ENCODE assay signal across 8 cellular contexts in genomic region chr15:84736375-84736774, GRCh38. TPM values are rescaled to one million over a fixed set of nuclear protein-coding genes. Genes with fewer than 3 reads are reported as not detected.
DNase-seq lines count a peak whose midpoint lies in the region; ATAC-seq and TF ChIP-seq lines count a peak whose summit lies in the region.

No MANE protein-coding gene starts in this region.

- DNase-seq in activated CD4-positive, alpha-beta memory T cell treated with anti-CD3 and anti-CD28 coated beads for 36 hours, result peak; percentile 90
- DNase-seq in smooth muscle cell (lab: John Stamatoyannopoulos, UW; ENCODE audit: unreplicated experiment) (no peak), SIG-M5 (lab: John Stamatoyannopoulos, UW) (no peak), amniotic stem cell (lab: John Stamatoyannopoulos, UW) (no peak), HFFc6 (no peak), NCI-H1092 (lab: John Stamatoyannopoulos, UW) (no peak)

- peaks cover 52% of the 10 kb centered on the region for H3K4me1 Mint-ChIP-seq in activated CD4-positive, alpha-beta memory T cell treated with anti-CD3 and anti-CD28 coated beads for 36 hours (ENCODE audit: low read depth)
- peaks cover 31% of the 10 kb centered on the region for H3K4me1 Mint-ChIP-seq in HFFc6 (ENCODE audit: low read depth)

- POLR2A ChIA-PET in activated CD4-positive, alpha-beta memory T cell treated with anti-CD3 and anti-CD28 coated beads for 36 hours (lab: Charles Lee), result interaction anchor here (0.6 to 4.5 kb wide), 10 partner anchors 11 to 246 kb away, joined by 3 to 58 read pairs (median 4); partner anchors contain the start of genes PDE8A, SEC11A and ZNF592

- H3K9me3 Mint-ChIP-seq in activated CD4-positive, alpha-beta memory T cell treated with anti-CD3 and anti-CD28 coated beads for 36 hours, result no peaks in the 10 kb centered on the region
- H3K9me3 Mint-ChIP-seq in HFFc6, result no peaks in the 10 kb centered on the region

- no peaks in the 10 kb centered on the region for H3K36me3 ChIP-seq in smooth muscle cell (ENCODE audit: low read depth)

- CTCF ChIA-PET in activated CD4-positive, alpha-beta memory T cell treated with anti-CD3 and anti-CD28 coated beads for 36 hours (lab: Charles Lee), result interaction anchor here (0.7 to 3.9 kb wide), 10 partner anchors 11 to 166 kb away, joined by 3 to 28 read pairs (median 6); partner anchors contain the start of genes SEC11A, WDR73 and ZSCAN2

- 91% methylated on average over 5 of the region's 5 CpGs for WGBS in smooth muscle cell (ENCODE audit: low lambda C conversion rate)

- TF ChIP-seq CTCF in smooth muscle cell (IDR thresholded peaks at IDR 0.05; ENCODE audit: borderline replicate concordance, insufficient read depth, poor library complexity, severe bottlenecking), result no peak
- no peak for TF ChIP-seq CTCF in HFFc6 (IDR thresholded peaks at IDR 0.05)

- H3K4me2 ChIP-seq in smooth muscle cell, result peak overlapping the region; percentile 57

- H3K9me3 ChIP-seq in smooth muscle cell (replicated peaks; ENCODE audit: low read depth), result no peaks in the 10 kb centered on the region

- peaks cover 12% of the 10 kb centered on the region for H4K20me1 ChIP-seq in smooth muscle cell (ENCODE audit: low read depth)

- H3K27me3 ChIP-seq in smooth muscle cell (ENCODE audit: low read depth), result no peaks in the 10 kb centered on the region

- no peaks in the 10 kb centered on the region for H3K27me3 Mint-ChIP-seq in activated CD4-positive, alpha-beta memory T cell treated with anti-CD3 and anti-CD28 coated beads for 36 hours
- no peaks in the 10 kb centered on the region; the same call in 1 of the 2 replicates for H3K27me3 Mint-ChIP-seq in HFFc6 (ENCODE audit: insufficient read depth)

- ATAC-seq in GM18870 (IDR thresholded peaks at IDR 0.05; ENCODE audit: unreplicated experiment), result peak; percentile 45
- ATAC-seq in HG03103 (IDR thresholded peaks at IDR 0.05; ENCODE audit: low read depth, unreplicated experiment), result peak; percentile 43

- H3K4me3 ChIP-seq in smooth muscle cell, result no peak overlapping the region

- H3K27ac ChIP-seq in smooth muscle cell (ENCODE audit: low read depth), result peak overlapping the region; percentile 84

- no peaks in the 10 kb centered on the region for H3K36me3 Mint-ChIP-seq in activated CD4-positive, alpha-beta memory T cell treated with anti-CD3 and anti-CD28 coated beads for 36 hours
- no peaks in the 10 kb centered on the region; the same call in 1 of the 2 replicates for H3K36me3 Mint-ChIP-seq in HFFc6 (ENCODE audit: low read depth)

- H3K9ac ChIP-seq in smooth muscle cell (ENCODE audit: low read depth), result no peak overlapping the region

- H3K79me2 ChIP-seq in smooth muscle cell (ENCODE audit: low read depth), result no peaks in the 10 kb centered on the region

- intact Hi-C loops in activated CD4-positive, alpha-beta memory T cell treated with anti-CD3 and anti-CD28 coated beads for 36 hours (cut with micrococcal nuclease), result loop anchor here (1.0 to 5.0 kb wide), 6 partner anchors 11 to 846 kb away; partner anchors contain the start of gene WDR73

- peak overlapping the region; percentile 25 for H3K4me3 Mint-ChIP-seq in activated CD4-positive, alpha-beta memory T cell treated with anti-CD3 and anti-CD28 coated beads for 36 hours
- H3K4me3 Mint-ChIP-seq in HFFc6, result no peak overlapping the region; the same call in 1 of the 2 replicates

- H3F3A ChIP-seq in smooth muscle cell (ENCODE audit: low read depth), result peaks cover 11% of the 10 kb centered on the region

- peak overlapping the region; percentile 96 for H3K27ac Mint-ChIP-seq in activated CD4-positive, alpha-beta memory T cell treated with anti-CD3 and anti-CD28 coated beads for 36 hours
- H3K27ac Mint-ChIP-seq in HFFc6, result no peak overlapping the region

- no peak overlapping the region for H2AFZ ChIP-seq in smooth muscle cell (ENCODE audit: low read depth)

- peaks cover 7% of the 10 kb centered on the region for H3K4me1 ChIP-seq in smooth muscle cell (ENCODE audit: low read depth)

RNA-seq across cellular contexts. Expression of gene ZNF592, which starts 12.0 kb away (rescaled TPM):
- 10 to 100 TPM; 23.8 to 24.3 TPM for total RNA-seq in activated CD4-positive, alpha-beta memory T cell treated with anti-CD3 and anti-CD28 coated beads for 36 hours
- total RNA-seq in smooth muscle cell, result 7.7 and 10.7 TPM in 2 replicates
- polyA plus RNA-seq in smooth muscle cell, result 10.8 and 15.7 TPM in 2 replicates
- 10 to 100 TPM; 15.4 to 19.0 (median 17.6) TPM for total RNA-seq in HFFc6 (2021; fragmentation: NEBNext Ultra II Directional; extraction: Animal tissue kit (Norgen Biotek cat#: 25700))

RNA-seq across cellular contexts. Expression of gene SEC11A, which starts 20.4 kb away (rescaled TPM):
- 100 to 1,000 TPM; 132 to 136 TPM for total RNA-seq in activated CD4-positive, alpha-beta memory T cell treated with anti-CD3 and anti-CD28 coated beads for 36 hours
- total RNA-seq in smooth muscle cell, result 276 and 305 TPM in 2 replicates
- polyA plus RNA-seq in smooth muscle cell, result 228 and 236 TPM in 2 replicates
- 100 to 1,000 TPM; 203 to 230 (median 221) TPM for total RNA-seq in HFFc6 (2021; fragmentation: NEBNext Ultra II Directional; extraction: Animal tissue kit (Norgen Biotek cat#: 25700))
